In genomic region chr15:74960995-74961588, GRCh38 we compare ENCODE assay signal across 14 cellular contexts. TPM values are rescaled to one million over a fixed set of nuclear protein-coding genes. Genes with fewer than 3 reads are reported as not detected.
DNase-seq lines count a peak whose midpoint lies in the region; ATAC-seq and TF ChIP-seq lines count a peak whose summit lies in the region.
"Had no signal": no experiment of that assay in that cellular context is flagged by ENCODE, and none has a peak within 500 bp of the region (broad histone marks: within the 10 kb centered on the region; RNA-seq: fewer than 3 reads in every experiment).

No MANE protein-coding gene starts in this region.

- TF ChIP-seq CTCF in VCaP (conservative IDR thresholded peaks at IDR 0.05), result no peak

- peaks cover 27% of the 10 kb centered on the region for H3K4me1 ChIP-seq in BLaER1
- H3K4me1 ChIP-seq: Caco-2 had no signal

- ATAC-seq in GM21723 (IDR thresholded peaks at IDR 0.05; ENCODE audit: unreplicated experiment) (no peak), HG03135 (IDR thresholded peaks at IDR 0.05; ENCODE audit: unreplicated experiment) (no peak)
- ATAC-seq: sciatic nerve had no signal

- no peak overlapping the region for H3K4me3 ChIP-seq in BLaER1
- H3K4me3 ChIP-seq: dorsolateral prefrontal cortex had no signal

- peak overlapping the region; percentile 32; the same call in 1 of the 2 replicates for H3K4me2 ChIP-seq in BLaER1

- H3K9ac ChIP-seq in BLaER1, result no peak overlapping the region

- H4K20me1 ChIP-seq in BLaER1, result peaks cover 21% of the 10 kb centered on the region

- H3K9me3 ChIP-seq in BLaER1, result peaks cover 2% of the 10 kb centered on the region; the same call in 1 of the 2 replicates
- H3K9me3 ChIP-seq: Caco-2 had no signal

- DNase-seq in Caki2 (ENCODE audit: low read depth) (peak; percentile 14), left kidney (ENCODE audit: low read depth, low spot score) (peak; percentile 12), NCI-H1092 treated with DMSO at 0.1 percent for 48 hours (lab: John Stamatoyannopoulos, UW) (no peak)
- DNase-seq: activated B cell treated with CpG ODN at 0.5 μM for 24 hours, Caco-2, dorsolateral prefrontal cortex, H9, NCI-H187, nucleus accumbens had no signal

- H3K36me3 ChIP-seq in BLaER1, result no peaks in the 10 kb centered on the region

- H3K27ac ChIP-seq in BLaER1 (no peak overlapping the region), VCaP (peak overlapping the region; percentile 30)
- H3K27ac ChIP-seq: dorsolateral prefrontal cortex had no signal

- in situ Hi-C loops in Caki2 (cut with HindIII; ENCODE audit: low pct_unique_long_range_greater_than_20kb, low sequenced_read_pairs), result loop anchor here (25.0 kb wide), 1 partner anchor 324 kb away; no protein-coding TSS in a partner anchor

- H3K27me3 ChIP-seq in BLaER1, result peaks cover 53% of the 10 kb centered on the region

RNA-seq across cellular contexts. Expression of gene RPP25, which starts 4.5 kb away (rescaled TPM):
- 1.4 and 1.5 TPM in 2 replicates for total RNA-seq in Caki2 (2014; rRNA removed; shearing (Covaris generic); ENCODE audit: low replicate concordance)

RNA-seq across cellular contexts. Expression of gene COX5A, which starts 23.2 kb away (rescaled TPM):
- 168 and 179 TPM in 2 replicates for total RNA-seq in Caki2 (2014; rRNA removed; shearing (Covaris generic); ENCODE audit: low replicate concordance)

RNA-seq across cellular contexts. Expression of gene SCAMP5, which starts 34.3 kb away (rescaled TPM):
- total RNA-seq in Caki2 (2014; rRNA removed; shearing (Covaris generic); ENCODE audit: low replicate concordance), result 0.88 and 1.0 TPM in 2 replicates

RNA-seq across cellular contexts. Expression of gene FAM219B, which starts 54.4 kb away (rescaled TPM):
- total RNA-seq in Caki2 (2014; rRNA removed; shearing (Covaris generic); ENCODE audit: low replicate concordance), result 19.2 and 21.2 TPM in 2 replicates
